Comparison of ENCODE assay signal across 11 cellular contexts in genomic region chr5:92969191-92969780, GRCh38.
"Had no signal": no experiment of that assay in that cellular context is flagged by ENCODE, and none has a peak within 500 bp of the region (broad histone marks: within the 10 kb centered on the region; RNA-seq: fewer than 3 reads in every experiment).

No MANE protein-coding gene starts in this region.

- H3K27ac Mint-ChIP-seq: activated naive CD4-positive, alpha-beta T cell treated with anti-CD3 and anti-CD28 coated beads for 36 hours; activated T-helper 17 cell treated with anti-CD3 and anti-CD28 coated beads, Interleukin-2, amount 50 U/mL, for 72 hours; effector memory CD8-positive, alpha-beta T cell; nephron had no signal

- H3K36me3 ChIP-seq: WERI-Rb-1 had no signal

- H3K4me1 Mint-ChIP-seq: activated T-helper 17 cell treated with anti-CD3 and anti-CD28 coated beads, Interleukin-2, amount 50 U/mL, for 72 hours had no signal

- H3K4me3 Mint-ChIP-seq: activated naive CD4-positive, alpha-beta T cell treated with anti-CD3 and anti-CD28 coated beads for 36 hours; activated T-helper 17 cell treated with anti-CD3 and anti-CD28 coated beads, Interleukin-2, amount 50 U/mL, for 72 hours; effector memory CD8-positive, alpha-beta T cell; nephron had no signal

- H3K4me3 ChIP-seq: testis had no signal

- H3K27me3 ChIP-seq: testis had no signal

- H3K27me3 Mint-ChIP-seq: activated T-helper 17 cell treated with anti-CD3 and anti-CD28 coated beads, Interleukin-2, amount 50 U/mL, for 72 hours; effector memory CD8-positive, alpha-beta T cell had no signal

- DNase-seq: activated CD4-positive, alpha-beta T cell treated with anti-CD3 and anti-CD28 coated beads for 4 hours; activated naive CD4-positive, alpha-beta T cell treated with anti-CD3 and anti-CD28 coated beads for 36 hours; activated T-cell treated with anti-CD3 and anti-CD28 coated beads for 4 hours; effector memory CD8-positive, alpha-beta T cell; stimulated activated CD4-positive, alpha-beta T cell treated with anti-CD3 and anti-CD28 coated beads, Interleukin-12 subunit alpha, Interleukin-12 subunit beta, amount 100 ng/mL, for 4 hours; stimulated activated naive CD4-positive, alpha-beta T cell treated with Interleukin-2 at 50 U/mL for 16 hours; T1000; testis; WERI-Rb-1 had no signal

- H3K4me1 ChIP-seq: testis had no signal

- H3K27ac ChIP-seq: testis, WERI-Rb-1 had no signal

- H3K9me3 Mint-ChIP-seq: activated naive CD4-positive, alpha-beta T cell treated with anti-CD3 and anti-CD28 coated beads for 36 hours had no signal

- H3K9me3 ChIP-seq: testis had no signal
